In the genomic region with DNA sequence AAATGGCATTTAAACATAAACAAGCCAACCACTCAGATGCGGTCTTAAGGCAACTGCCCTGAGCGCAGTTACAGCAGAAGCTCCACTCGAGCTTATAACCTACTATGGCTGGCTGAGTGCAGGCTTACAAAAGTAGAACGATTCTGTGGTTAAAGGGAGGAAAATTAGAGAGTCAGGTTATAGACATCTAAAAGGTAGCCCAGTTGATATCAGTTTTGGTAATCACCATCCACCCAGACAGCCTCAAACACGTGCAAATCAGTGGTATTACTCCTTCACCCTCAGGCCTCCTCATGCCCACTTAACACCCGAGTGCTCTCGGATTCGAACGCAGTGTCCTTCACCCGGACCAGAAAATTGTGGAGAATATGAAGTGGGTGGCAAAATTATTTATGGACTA, we compare ENCODE assay signal across 13 cellular contexts. TPM values are rescaled to one million over a fixed set of nuclear protein-coding genes. Genes with fewer than 3 reads are reported as not detected.
A peak's percentile ranks its signal among the peaks of the same experiment; 100 is the strongest.
DNase-seq lines count a peak whose midpoint lies in the region; ATAC-seq and TF ChIP-seq lines count a peak whose summit lies in the region.
"Had no signal": no experiment of that assay in that cellular context is flagged by ENCODE, and none has a peak within 500 bp of the region (broad histone marks: within the 10 kb centered on the region; RNA-seq: fewer than 3 reads in every experiment).

No MANE protein-coding gene starts in this region.

- H3K4me1 ChIP-seq in iPS-15b (ENCODE audit: control insufficient read depth, insufficient read depth, low read length): peaks cover 22% of the 10 kb centered on the region
- peaks cover 15 to 36% (median 28%) of the 10 kb centered on the region in 4 donors for H3K4me1 ChIP-seq in upper lobe of left lung

- H3K27ac Mint-ChIP-seq in activated T-cell treated with anti-CD3 and anti-CD28 coated beads, Interleukin-2, amount 50 U/mL, for 24 hours: peak overlapping the region; percentile 92
- peak overlapping the region; percentile 94 for H3K27ac Mint-ChIP-seq in activated CD4-positive, alpha-beta memory T cell treated with anti-CD3 and anti-CD28 coated beads for 36 hours

- H3K4me3 ChIP-seq in iPS-15b (ENCODE audit: low read depth, low read length) (peak overlapping the region; percentile 58), upper lobe of left lung (peak overlapping the region in 3 of 4 donors; percentile 61 to 70 (median 61))

- peaks cover 65% of the 10 kb centered on the region for H3K36me3 Mint-ChIP-seq in activated T-cell treated with anti-CD3 and anti-CD28 coated beads, Interleukin-2, amount 50 U/mL, for 24 hours (ENCODE audit: low read depth)
- H3K36me3 Mint-ChIP-seq in activated CD4-positive, alpha-beta memory T cell treated with anti-CD3 and anti-CD28 coated beads for 36 hours: peaks cover 36% of the 10 kb centered on the region

- H3K9me3 ChIP-seq in iPS-15b (ENCODE audit: control insufficient read depth, insufficient read depth, low read length): no peaks in the 10 kb centered on the region
- no peaks in the 10 kb centered on the region for H3K9me3 ChIP-seq in upper lobe of left lung
- H3K9me3 ChIP-seq: neutrophil, thoracic aorta had no signal

- no peaks in the 10 kb centered on the region for H3K9me3 Mint-ChIP-seq in activated T-cell treated with anti-CD3 and anti-CD28 coated beads, Interleukin-2, amount 50 U/mL, for 24 hours
- no peaks in the 10 kb centered on the region for H3K9me3 Mint-ChIP-seq in activated CD4-positive, alpha-beta memory T cell treated with anti-CD3 and anti-CD28 coated beads for 36 hours

- peaks cover 54% of the 10 kb centered on the region for H3K4me1 Mint-ChIP-seq in activated T-cell treated with anti-CD3 and anti-CD28 coated beads, Interleukin-2, amount 50 U/mL, for 24 hours (ENCODE audit: low read depth)
- peaks cover 45% of the 10 kb centered on the region for H3K4me1 Mint-ChIP-seq in activated CD4-positive, alpha-beta memory T cell treated with anti-CD3 and anti-CD28 coated beads for 36 hours (ENCODE audit: low read depth)

- H3K27me3 ChIP-seq in iPS-15b (ENCODE audit: control insufficient read depth, insufficient read depth, low read length) (peaks cover 90% of the 10 kb centered on the region), upper lobe of left lung (peaks cover 0 to 36% (median 18%) of the 10 kb centered on the region in 4 donors)

- no peaks in the 10 kb centered on the region for H3K36me3 ChIP-seq in iPS-15b (ENCODE audit: control insufficient read depth, insufficient read depth, low read length)
- H3K36me3 ChIP-seq in upper lobe of left lung: no peaks in the 10 kb centered on the region
- H3K36me3 ChIP-seq: neutrophil, thoracic aorta had no signal

- H3K4me3 Mint-ChIP-seq in activated T-cell treated with anti-CD3 and anti-CD28 coated beads, Interleukin-2, amount 50 U/mL, for 24 hours: peak overlapping the region; percentile 98
- H3K4me3 Mint-ChIP-seq in activated CD4-positive, alpha-beta memory T cell treated with anti-CD3 and anti-CD28 coated beads for 36 hours: peak overlapping the region; percentile 85

- intact Hi-C loops in activated CD4-positive, alpha-beta memory T cell treated with anti-CD3 and anti-CD28 coated beads for 36 hours (cut with micrococcal nuclease): loop anchor here (1.0 to 10.0 kb wide), 7 partner anchors 9 to 1399 kb away; partner anchors contain the start of gene MCUB

- no peak overlapping the region for H3K9ac ChIP-seq in iPS-15b (ENCODE audit: low read depth, low read length)

- ATAC-seq in upper lobe of left lung (ENCODE audit: low FRiP score in 2 of 2): no peak
- ATAC-seq: SK-N-SH treated with all-trans-retinoic acid at 6 μM for 48 hours had no signal

- TF ChIP-seq CTCF in upper lobe of left lung (IDR thresholded peaks at IDR 0.05): no peak

- H3K27ac ChIP-seq in upper lobe of left lung: no peak overlapping the region
- H3K27ac ChIP-seq: neutrophil, thoracic aorta had no signal

- 60 to 71% methylated on average over 10 of the region's 10 CpGs for WGBS in upper lobe of left lung, 2 donors

- TF ChIP-seq POLR2A in upper lobe of left lung (IDR thresholded peaks at IDR 0.05): no peak

- POLR2A ChIA-PET in activated CD4-positive, alpha-beta memory T cell treated with anti-CD3 and anti-CD28 coated beads for 36 hours (lab: Charles Lee): interaction anchor here (0.6 to 3.9 kb wide), 4 partner anchors 26 to 86 kb away, joined by 3 to 18 read pairs (median 3); no protein-coding TSS in a partner anchor

- no peak for DNase-seq in activated T-cell treated with anti-CD3 and anti-CD28 coated beads, Interleukin-2, amount 50 U/mL, for 24 hours
- no peak for DNase-seq in activated T-cell treated with anti-CD3 and anti-CD28 coated beads, Interleukin-2, amount 50 U/mL, for 48 hours
- DNase-seq in activated CD4-positive, alpha-beta memory T cell treated with anti-CD3 and anti-CD28 coated beads for 36 hours: peak; percentile 32
- DNase-seq in upper lobe of left lung (no peak), NCI-H748 (lab: John Stamatoyannopoulos, UW; ENCODE audit: unreplicated experiment) (no peak), DMS53 treated with DMSO at 0.1 percent for 48 hours (lab: John Stamatoyannopoulos, UW; ENCODE audit: unreplicated experiment) (no peak)
- no peak for DNase-seq in stimulated activated CD4-positive, alpha-beta T cell treated with anti-CD3 and anti-CD28 coated beads, Interleukin-4, amount 100 ng/mL, for 4 hours
- DNase-seq: Karpas-422, NCI-H226 had no signal

- CTCF ChIA-PET in activated CD4-positive, alpha-beta memory T cell treated with anti-CD3 and anti-CD28 coated beads for 36 hours (lab: Charles Lee): interaction anchor here (1.0 to 4.4 kb wide), 3 partner anchors 22 to 147 kb away, joined by 3 to 19 read pairs (median 3); no protein-coding TSS in a partner anchor

- peaks cover 13% of the 10 kb centered on the region for H3K27me3 Mint-ChIP-seq in activated T-cell treated with anti-CD3 and anti-CD28 coated beads, Interleukin-2, amount 50 U/mL, for 24 hours
- H3K27me3 Mint-ChIP-seq in activated CD4-positive, alpha-beta memory T cell treated with anti-CD3 and anti-CD28 coated beads for 36 hours: peaks cover 8% of the 10 kb centered on the region

- TF ChIP-seq EP300 in upper lobe of left lung (IDR thresholded peaks at IDR 0.05): no peak

RNA-seq across cellular contexts. Expression of gene LEF1, which starts 3.1 kb away (rescaled TPM):
- total RNA-seq in activated CD4-positive, alpha-beta memory T cell treated with anti-CD3 and anti-CD28 coated beads for 36 hours: 100 to 1,000 TPM; 111 to 122 TPM
- total RNA-seq in upper lobe of left lung: 1 to 10 TPM; 3.3 to 10.0 (median 5.6) TPM

Comparison
In these comparisons a context has a peak if more than half of its experiments do, and no peak if none do; other contexts are left out.
1. RNA of gene LEF1, which starts 3.1 kb away (total RNA-seq): 111 to 122 TPM in activated CD4-positive, alpha-beta memory T cell treated with anti-CD3 and anti-CD28 coated beads for 36 hours; 3.3 to 10.0 TPM in upper lobe of left lung; every median in the first group is over 10 times any median in the second.